ENCODE assay signal across 28 cellular contexts in genomic region chr12:112393328-112393727, GRCh38.
"Had no signal": no experiment of that assay in that cellular context is flagged by ENCODE, and none has a peak within 500 bp of the region (broad histone marks: within the 10 kb centered on the region; RNA-seq: fewer than 3 reads in every experiment).

No MANE protein-coding gene starts in this region.

- H3K4me1 Mint-ChIP-seq: activated CD4-positive, alpha-beta T cell treated with anti-CD3 and anti-CD28 coated beads for 36 hours; activated CD4-positive, alpha-beta T cell treated with anti-CD3 and anti-CD28 coated beads, Interleukin-2, amount 10 ng/mL, durations not matched to agents 24 days and 14 days; activated CD8-positive, alpha-beta memory T cell treated with anti-CD3 and anti-CD28 coated beads, Interleukin-2, amount 10 ng/mL, durations not matched to agents 7 days and 5 days; activated naive CD4-positive, alpha-beta T cell treated with anti-CD3 and anti-CD28 coated beads, Interleukin-2, amount 50 U/mL, for 24 hours; activated naive CD8-positive, alpha-beta T cell treated with anti-CD3 and anti-CD28 coated beads for 36 hours; activated naive CD8-positive, alpha-beta T cell treated with anti-CD3 and anti-CD28 coated beads, Interleukin-2, amount 50 U/mL, for 24 hours had no signal

- H3K9me3 ChIP-seq: adrenal gland, body of pancreas had no signal

- H3K27ac Mint-ChIP-seq: activated CD4-positive, alpha-beta memory T cell treated with anti-CD3 and anti-CD28 coated beads for 36 hours; activated CD4-positive, alpha-beta T cell treated with anti-CD3 and anti-CD28 coated beads for 36 hours; activated CD4-positive, alpha-beta T cell treated with anti-CD3 and anti-CD28 coated beads, Interleukin-2, amount 10 ng/mL, durations not matched to agents 24 days and 14 days; activated CD8-positive, alpha-beta memory T cell treated with anti-CD3 and anti-CD28 coated beads, Interleukin-2, amount 10 ng/mL, durations not matched to agents 7 days and 5 days; activated CD8-positive, alpha-beta T cell treated with anti-CD3 and anti-CD28 coated beads, Interleukin-2, amount 10 ng/mL, durations not matched to agents 7 days and 5 days; activated naive CD4-positive, alpha-beta T cell treated with anti-CD3 and anti-CD28 coated beads for 36 hours; activated naive CD4-positive, alpha-beta T cell treated with anti-CD3 and anti-CD28 coated beads, Interleukin-2, amount 50 U/mL, for 24 hours; activated naive CD8-positive, alpha-beta T cell treated with anti-CD3 and anti-CD28 coated beads for 36 hours; activated naive CD8-positive, alpha-beta T cell treated with anti-CD3 and anti-CD28 coated beads, Interleukin-2, amount 50 U/mL, for 24 hours; activated T-helper 1 cell treated with anti-CD3 and anti-CD28 coated beads, Interleukin-12 subunit alpha, Interleukin-12 subunit beta, Interleukin-2, Interleukin-4 antibody, amounts not matched to agents 30 ng/mL and 10 ng/mL and 1 ng/mL, durations not matched to agents 14 hours and 24 hours and 36 hours; activated T-helper 2 cell treated with anti-CD3 and anti-CD28 coated beads, Interferon-gamma antibody, Interleukin-2, Interleukin-4, amounts not matched to agents 10 μg/mL and 5 μg/mL and 100 μg/mL, durations not matched to agents 14 hours and 24 hours and 36 hours had no signal

- H3K4me3 Mint-ChIP-seq: activated CD4-positive, alpha-beta memory T cell treated with anti-CD3 and anti-CD28 coated beads for 36 hours; activated CD4-positive, alpha-beta T cell treated with anti-CD3 and anti-CD28 coated beads for 36 hours; activated CD4-positive, alpha-beta T cell treated with anti-CD3 and anti-CD28 coated beads, Interleukin-2, amount 10 ng/mL, durations not matched to agents 24 days and 14 days; activated CD8-positive, alpha-beta memory T cell treated with anti-CD3 and anti-CD28 coated beads, Interleukin-2, amount 10 ng/mL, durations not matched to agents 7 days and 5 days; activated CD8-positive, alpha-beta T cell treated with anti-CD3 and anti-CD28 coated beads, Interleukin-2, amount 10 ng/mL, durations not matched to agents 7 days and 5 days; activated naive CD4-positive, alpha-beta T cell treated with anti-CD3 and anti-CD28 coated beads for 36 hours; activated naive CD4-positive, alpha-beta T cell treated with anti-CD3 and anti-CD28 coated beads, Interleukin-2, amount 50 U/mL, for 24 hours; activated naive CD8-positive, alpha-beta T cell treated with anti-CD3 and anti-CD28 coated beads for 36 hours; activated naive CD8-positive, alpha-beta T cell treated with anti-CD3 and anti-CD28 coated beads, Interleukin-2, amount 50 U/mL, for 24 hours; activated T-helper 1 cell treated with anti-CD3 and anti-CD28 coated beads, Interleukin-12 subunit alpha, Interleukin-12 subunit beta, Interleukin-2, Interleukin-4 antibody, amounts not matched to agents 30 ng/mL and 10 ng/mL and 1 ng/mL, durations not matched to agents 14 hours and 24 hours and 36 hours had no signal

- H3K27ac ChIP-seq: adrenal gland, body of pancreas had no signal

- ATAC-seq: activated CD4-positive, alpha-beta T cell treated with anti-CD3 and anti-CD28 coated beads for 36 hours; activated CD8-positive, alpha-beta memory T cell treated with anti-CD3 and anti-CD28 coated beads, Interleukin-2, amount 10 ng/mL, durations not matched to agents 7 days and 5 days; activated CD8-positive, alpha-beta T cell treated with anti-CD3 and anti-CD28 coated beads, Interleukin-2, amount 10 ng/mL, durations not matched to agents 7 days and 5 days; activated naive CD8-positive, alpha-beta T cell treated with anti-CD3 and anti-CD28 coated beads, Interleukin-2, amount 50 U/mL, for 24 hours; body of pancreas; esophagus mucosa had no signal

- H3K36me3 Mint-ChIP-seq: activated CD4-positive, alpha-beta memory T cell treated with anti-CD3 and anti-CD28 coated beads for 36 hours; activated CD8-positive, alpha-beta memory T cell treated with anti-CD3 and anti-CD28 coated beads, Interleukin-2, amount 10 ng/mL, durations not matched to agents 7 days and 5 days; activated naive CD4-positive, alpha-beta T cell treated with anti-CD3 and anti-CD28 coated beads, Interleukin-2, amount 50 U/mL, for 24 hours; activated naive CD8-positive, alpha-beta T cell treated with anti-CD3 and anti-CD28 coated beads for 36 hours had no signal

- H3K36me3 ChIP-seq: adrenal gland had no signal

- H3K4me1 ChIP-seq: adrenal gland, body of pancreas had no signal

- DNase-seq: activated CD4-positive, alpha-beta memory T cell treated with anti-CD3 and anti-CD28 coated beads for 36 hours; activated CD4-positive, alpha-beta T cell treated with anti-CD3 and anti-CD28 coated beads for 36 hours; activated CD4-positive, alpha-beta T cell treated with anti-CD3 and anti-CD28 coated beads, Interleukin-2, amount 10 ng/mL, durations not matched to agents 24 days and 14 days; activated CD4-positive, CD25-positive, alpha-beta regulatory T cell; activated CD4-positive, CD25-positive, alpha-beta regulatory T cell treated with anti-CD3 and anti-CD28 coated beads, Interleukin-2, amount 50 U/mL, for 72 hours; activated CD8-positive, alpha-beta memory T cell treated with anti-CD3 and anti-CD28 coated beads, Interleukin-2, amount 10 ng/mL, durations not matched to agents 7 days and 5 days; activated CD8-positive, alpha-beta memory T cell treated with anti-CD3 and anti-CD28 coated beads, Interleukin-2, amount 50 U/mL, for 4 hours; activated CD8-positive, alpha-beta T cell treated with anti-CD3 and anti-CD28 coated beads, Interleukin-2, amount 10 ng/mL, durations not matched to agents 7 days and 5 days; activated naive CD4-positive, alpha-beta T cell treated with anti-CD3 and anti-CD28 coated beads for 36 hours; activated naive CD8-positive, alpha-beta T cell treated with anti-CD3 and anti-CD28 coated beads for 36 hours; activated naive CD8-positive, alpha-beta T cell treated with anti-CD3 and anti-CD28 coated beads, Interleukin-2, amount 50 U/mL, for 24 hours; activated T-cell treated with anti-CD3 and anti-CD28 coated beads, Interleukin-2, amount 50 U/mL, for 1 hour; activated T-cell treated with anti-CD3 and anti-CD28 coated beads, Interleukin-2, amount 50 U/mL, for 48 hours; adrenal gland; amygdala; aorta; body of pancreas; caudate nucleus; cortex of kidney; dermis blood vessel endothelial cell; effector CD8-positive, alpha-beta T cell; foreskin fibroblast; head of caudate nucleus; T-helper 2 cell had no signal

- H3K4me3 ChIP-seq: adrenal gland, body of pancreas had no signal

- H3K9me3 Mint-ChIP-seq: activated CD4-positive, alpha-beta memory T cell treated with anti-CD3 and anti-CD28 coated beads for 36 hours; activated CD4-positive, alpha-beta T cell treated with anti-CD3 and anti-CD28 coated beads, Interleukin-2, amount 10 ng/mL, durations not matched to agents 24 days and 14 days; activated naive CD4-positive, alpha-beta T cell treated with anti-CD3 and anti-CD28 coated beads, Interleukin-2, amount 50 U/mL, for 24 hours; activated naive CD8-positive, alpha-beta T cell treated with anti-CD3 and anti-CD28 coated beads for 36 hours; activated naive CD8-positive, alpha-beta T cell treated with anti-CD3 and anti-CD28 coated beads, Interleukin-2, amount 50 U/mL, for 24 hours; activated T-helper 1 cell treated with anti-CD3 and anti-CD28 coated beads, Interleukin-12 subunit alpha, Interleukin-12 subunit beta, Interleukin-2, Interleukin-4 antibody, amounts not matched to agents 30 ng/mL and 10 ng/mL and 1 ng/mL, durations not matched to agents 14 hours and 24 hours and 36 hours; activated T-helper 2 cell treated with anti-CD3 and anti-CD28 coated beads, Interferon-gamma antibody, Interleukin-2, Interleukin-4, amounts not matched to agents 10 μg/mL and 5 μg/mL and 100 μg/mL, durations not matched to agents 14 hours and 24 hours and 36 hours had no signal

- H3K27me3 Mint-ChIP-seq: activated naive CD4-positive, alpha-beta T cell treated with anti-CD3 and anti-CD28 coated beads, Interleukin-2, amount 50 U/mL, for 24 hours had no signal

- H3K27me3 ChIP-seq: adrenal gland, body of pancreas had no signal
